In genomic region chr3:182769673-182770072, GRCh38 we compare ENCODE assay signal across 7 cellular contexts.
"Had no signal": no experiment of that assay in that cellular context is flagged by ENCODE, and none has a peak within 500 bp of the region (broad histone marks: within the 10 kb centered on the region; RNA-seq: fewer than 3 reads in every experiment).

No MANE protein-coding gene starts in this region.

- H3K27ac ChIP-seq: HL-60, KMS-11 had no signal

- DNase-seq: IMR-90, KBM-7, KG1 had no signal

- H3K9ac ChIP-seq: KMS-11 had no signal

- ATAC-seq: HepG2 had no signal

- H3K4me2 ChIP-seq: KMS-11 had no signal

- FAIRE-seq: HepG2, HTR-8/SVneo had no signal
